8 cellular contexts compared by ENCODE assay signal in genomic region chr20:1469925-1470571, GRCh38. TPM values are rescaled to one million over a fixed set of nuclear protein-coding genes. Genes with fewer than 3 reads are reported as not detected.
DNase-seq lines count a peak whose midpoint lies in the region; ATAC-seq and TF ChIP-seq lines count a peak whose summit lies in the region.

No MANE protein-coding gene starts in this region.

- TF ChIP-seq POLR2A in uterus (IDR thresholded peaks at IDR 0.05), result no peak

- TF ChIP-seq CTCF in RWPE2 (IDR thresholded peaks at IDR 0.05; ENCODE audit: poor library complexity, severe bottlenecking) (peak; percentile 98), uterus (IDR thresholded peaks at IDR 0.05) (peak; percentile 31 to 67 (median 40))

- DNase-seq in 8988T (peak; percentile 61), GF-D8 (lab: John Stamatoyannopoulos, UW) (peak; percentile 39), M059J (ENCODE audit: low read depth) (peak; percentile 100), RWPE2 (ENCODE audit: low spot score) (peak; percentile 85), ecto neural progenitor cell (ENCODE audit: low spot score) (peak; percentile 84), medulla oblongata (ENCODE audit: extremely low spot score) (peak; percentile 70), uterus (peak; percentile 47 to 51)

- H3K9me3 ChIP-seq in RWPE2 (ENCODE audit: severe bottlenecking), result no peaks in the 10 kb centered on the region
- H3K9me3 ChIP-seq in uterus, result no peaks in the 10 kb centered on the region

- ATAC-seq in RWPE2 (ENCODE audit: low read depth), result peak; percentile 62
- no peak for ATAC-seq in GM21576 (IDR thresholded peaks at IDR 0.05; ENCODE audit: unreplicated experiment)

- no peak overlapping the region for H3K4me3 ChIP-seq in RWPE2 (ENCODE audit: severe bottlenecking)
- no peak overlapping the region for H3K4me3 ChIP-seq in uterus

- H3K36me3 ChIP-seq in RWPE2 (ENCODE audit: low read depth) (peaks cover 3% of the 10 kb centered on the region; the same call in 1 of the 2 replicates), uterus (no peaks in the 10 kb centered on the region)

- intact Hi-C loops in uterus (cut with DNase I; ENCODE audit: low total_unique reads), result loop anchor here (10.0 kb wide), 1 partner anchor 155 kb away; no protein-coding TSS in a partner anchor

- no peaks in the 10 kb centered on the region for H3K27me3 ChIP-seq in RWPE2 (ENCODE audit: insufficient read depth, poor library complexity, severe bottlenecking)
- H3K27me3 ChIP-seq in uterus, result no peaks in the 10 kb centered on the region

- H3K4me1 ChIP-seq in RWPE2 (ENCODE audit: insufficient read depth, poor library complexity, severe bottlenecking) (peaks cover 14% of the 10 kb centered on the region), uterus (peaks cover 0 to 10% of the 10 kb centered on the region in 2 donors)

- H3K27ac ChIP-seq in RWPE2 (ENCODE audit: poor library complexity, severe bottlenecking) (peak overlapping the region; percentile 57), uterus (no peak overlapping the region)

RNA-seq across cellular contexts. Expression of gene NSFL1C, which starts 3.4 kb away (rescaled TPM):
- 69.2 and 85.5 TPM in 2 replicates for total RNA-seq in M059J (2014; rRNA removed; shearing (Covaris generic))
- 10 to 100 TPM; 18.7 to 67.8 (median 35.8) TPM for total RNA-seq in uterus

RNA-seq across cellular contexts. Expression of gene SIRPB2, which starts 21.2 kb away (rescaled TPM):
- 0.07 TPM in 1 of 2 replicates, not detected in the other for total RNA-seq in M059J (2014; rRNA removed; shearing (Covaris generic))
- total RNA-seq in uterus, result 1 to 10 TPM in 2 of 4 donors, under 1 TPM in 1, not detected in 1; under 0.01 to 2.9 (median 1.7) TPM

Comparison
In these comparisons a context has a peak if more than half of its experiments do, and no peak if none do; other contexts are left out.
1. DNase-seq: peak in every context shown above with its lines; median percentile 100 in M059J; 85 in RWPE2; 84 in ecto neural progenitor cell; 70 in medulla oblongata; 61 in 8988T; 49 in uterus; 39 in GF-D8.